24 cellular contexts compared by ENCODE assay signal in genomic region chr1:57887973-57888491, GRCh38.
"Had no signal": no experiment of that assay in that cellular context is flagged by ENCODE, and none has a peak within 500 bp of the region (broad histone marks: within the 10 kb centered on the region; RNA-seq: fewer than 3 reads in every experiment).

No MANE protein-coding gene starts in this region.

- ATAC-seq: activated CD4-positive, alpha-beta T cell treated with anti-CD3 and anti-CD28 coated beads for 36 hours; activated T-cell treated with anti-CD3 and anti-CD28 coated beads, Interleukin-2, amount 50 U/mL, for 72 hours; Panc1; Right ventricle myocardium inferior; T-cell had no signal

- H3K4me3 ChIP-seq: cardiac muscle cell, SK-N-MC had no signal

- H3K36me3 ChIP-seq: cardiac muscle cell, WERI-Rb-1 had no signal

- DNase-seq: activated CD4-positive, alpha-beta memory T cell treated with anti-CD3 and anti-CD28 coated beads, Interleukin-2, amount 10 ng/mL, durations not matched to agents 7 days and 5 days; activated CD4-positive, alpha-beta T cell treated with anti-CD3 and anti-CD28 coated beads for 36 hours; activated CD4-positive, alpha-beta T cell treated with anti-CD3 and anti-CD28 coated beads, Interleukin-2, amount 50 U/mL, for 1 hour; activated T-cell treated with anti-CD3 and anti-CD28 coated beads for 4 hours; activated T-cell treated with anti-CD3 and anti-CD28 coated beads, Interleukin-2, amount 50 U/mL, for 72 hours; aorta; Kasumi-1; KBM-7; NCI-H1048; NCI-H1694; NCI-H2029; NCI-H2107; NCI-H2171 treated with DMSO at 0.1 percent for 48 hours; NCI-H226; NCI-H526; NCI-H82; OCI-M1; RPMI8226; T-cell; WERI-Rb-1 had no signal

- H3K27ac ChIP-seq: cardiac muscle cell, SK-N-MC, WERI-Rb-1 had no signal

- H3K27me3 ChIP-seq: cardiac muscle cell had no signal
